11 cellular contexts compared by ENCODE assay signal in genomic region chr18:13266208-13267100, GRCh38. TPM values are rescaled to one million over a fixed set of nuclear protein-coding genes. Genes with fewer than 3 reads are reported as not detected.
DNase-seq lines count a peak whose midpoint lies in the region; ATAC-seq and TF ChIP-seq lines count a peak whose summit lies in the region.
"Had no signal": no experiment of that assay in that cellular context is flagged by ENCODE, and none has a peak within 500 bp of the region (broad histone marks: within the 10 kb centered on the region; RNA-seq: fewer than 3 reads in every experiment).

No MANE protein-coding gene starts in this region.

- no peaks in the 10 kb centered on the region for H3K79me1 ChIP-seq in trophoblast cell (ENCODE audit: low read length)

- H2AFZ ChIP-seq in trophoblast cell (ENCODE audit: insufficient read depth, low read length, poor library complexity): no peak overlapping the region
- H2AFZ ChIP-seq: parathyroid adenoma had no signal

- no CpG with 5 or more reads among the region's 23 CpGs for WGBS in trophoblast cell (ENCODE audit: extremely low coverage, insufficient coverage, insufficient read length)

- H3K18ac ChIP-seq in trophoblast cell (ENCODE audit: low read length): no peak overlapping the region

- H3K36me3 ChIP-seq in effector memory CD4-positive, alpha-beta T cell (ENCODE audit: control insufficient read depth, insufficient read depth, low read length): no peaks in the 10 kb centered on the region
- H3K36me3 ChIP-seq in trophoblast cell (ENCODE audit: control insufficient read depth in 1 of 2, insufficient read depth in 2 of 2, low read length in 2 of 2) (no peaks in the 10 kb centered on the region), uterus (no peaks in the 10 kb centered on the region)

- H4K12ac ChIP-seq in trophoblast cell (ENCODE audit: low read depth, low read length): no peak overlapping the region

- H3K9ac ChIP-seq in trophoblast cell (ENCODE audit: low read length): no peak overlapping the region
- H3K9ac ChIP-seq: parathyroid adenoma had no signal

- H3K9me3 ChIP-seq in effector memory CD4-positive, alpha-beta T cell (ENCODE audit: control insufficient read depth, low read length): no peaks in the 10 kb centered on the region
- H3K9me3 ChIP-seq in trophoblast cell (ENCODE audit: insufficient read depth, low read depth, low read length) (no peaks in the 10 kb centered on the region), uterus (no peaks in the 10 kb centered on the region)

- no peak overlapping the region for H3K4ac ChIP-seq in trophoblast cell (ENCODE audit: low read depth, low read length)

- peak overlapping the region; percentile 64 for H3K27ac ChIP-seq in effector memory CD4-positive, alpha-beta T cell (ENCODE audit: insufficient read depth, low read length, poor library complexity, severe bottlenecking)
- H3K27ac ChIP-seq in trophoblast cell (ENCODE audit: low read depth, low read length) (no peak overlapping the region), uterus (peak overlapping the region; percentile 30 to 36)
- H3K27ac ChIP-seq: parathyroid adenoma had no signal

- H3K27me3 ChIP-seq in effector memory CD4-positive, alpha-beta T cell (replicated peaks; ENCODE audit: control insufficient read depth, insufficient read depth, low read length, poor library complexity, severe bottlenecking): no peaks in the 10 kb centered on the region
- H3K27me3 ChIP-seq in trophoblast cell (ENCODE audit: insufficient read depth, low read length) (no peaks in the 10 kb centered on the region), uterus (no peaks in the 10 kb centered on the region)

- intact Hi-C loops in uterus (cut with DNase I; ENCODE audit: low total_unique reads): no loop called here

- no peak overlapping the region for H3K4me2 ChIP-seq in trophoblast cell (ENCODE audit: low read length)

- H2BK120ac ChIP-seq in trophoblast cell (ENCODE audit: insufficient read depth, low read length, poor library complexity): no peak overlapping the region

- no peak overlapping the region for H3K14ac ChIP-seq in trophoblast cell (ENCODE audit: low read length)

- no peak overlapping the region for H4K8ac ChIP-seq in trophoblast cell (ENCODE audit: low read depth, low read length)

- no peak overlapping the region for H3K23ac ChIP-seq in trophoblast cell (ENCODE audit: low read length)

- DNase-seq in activated T-cell treated with anti-CD3 and anti-CD28 coated beads for 48 hours (ENCODE audit: low read depth) (peak; percentile 53), activated T-cell treated with anti-CD3 and anti-CD28 coated beads for 4 hours (no peak), trophoblast cell (peak; percentile 80 to 81), uterus (peak in 1 of 2 donors; percentile 37), NCI-H1048 (lab: John Stamatoyannopoulos, UW) (no peak), NCI-H2029 (lab: John Stamatoyannopoulos, UW) (no peak)
- no peak for DNase-seq in effector memory CD4-positive, alpha-beta T cell
- DNase-seq: ACHN, NCI-H1930 had no signal

- peaks cover 24% of the 10 kb centered on the region for H3K4me1 ChIP-seq in effector memory CD4-positive, alpha-beta T cell (ENCODE audit: control insufficient read depth, insufficient read depth, low read length, poor library complexity, severe bottlenecking)
- H3K4me1 ChIP-seq in trophoblast cell (ENCODE audit: control insufficient read depth in 1 of 2, insufficient read depth in 2 of 2, low read length in 2 of 2): peaks cover 17 to 20% of the 10 kb centered on the region in 2 experiments
- H3K4me1 ChIP-seq in uterus: peaks cover 3 to 29% of the 10 kb centered on the region in 2 donors
- H3K4me1 ChIP-seq: parathyroid adenoma had no signal

- H3K79me2 ChIP-seq in trophoblast cell (ENCODE audit: control insufficient read depth, insufficient read depth, low read length, poor library complexity): no peaks in the 10 kb centered on the region

- no peak for TF ChIP-seq CTCF in uterus (IDR thresholded peaks at IDR 0.05)

- no peak overlapping the region for H4K91ac ChIP-seq in trophoblast cell (ENCODE audit: low read depth, low read length)

- no peak overlapping the region for H2BK5ac ChIP-seq in trophoblast cell (ENCODE audit: low read depth, low read length, poor library complexity)

- peak overlapping the region; percentile 57 for H3K4me3 ChIP-seq in effector memory CD4-positive, alpha-beta T cell (ENCODE audit: insufficient read depth, low read depth, low read length, poor library complexity, severe bottlenecking)
- H3K4me3 ChIP-seq in trophoblast cell (ENCODE audit: low read depth, low read length) (no peak overlapping the region), uterus (no peak overlapping the region)

- H2BK12ac ChIP-seq in trophoblast cell (ENCODE audit: low read length): no peak overlapping the region

- no peak overlapping the region for H2AK5ac ChIP-seq in trophoblast cell (ENCODE audit: low read length)

- ATAC-seq in HG02763 (IDR thresholded peaks at IDR 0.05; ENCODE audit: unreplicated experiment): no peak

- TF ChIP-seq POLR2A in uterus (IDR thresholded peaks at IDR 0.05): no peak

RNA-seq across cellular contexts. Expression of gene LDLRAD4, which starts 47.9 kb away (rescaled TPM):
- polyA plus RNA-seq in trophoblast cell (2013): 6.9 and 7.5 TPM in 2 replicates
- total RNA-seq in uterus: 10 to 100 TPM; 23.8 to 82.2 (median 39.3) TPM

Comparison
In these comparisons a context has a peak if more than half of its experiments do, and no peak if none do; other contexts are left out.
1. DNase-seq: peak in activated T-cell treated with anti-CD3 and anti-CD28 coated beads for 48 hours (single experiment) and trophoblast cell (2 of 2); none in activated T-cell treated with anti-CD3 and anti-CD28 coated beads for 4 hours (single experiment), effector memory CD4-positive, alpha-beta T cell (0 of 3), NCI-H1048 (single experiment) and NCI-H2029 (single experiment).